Comparison of ENCODE assay signal across 8 cellular contexts in the genomic region with DNA sequence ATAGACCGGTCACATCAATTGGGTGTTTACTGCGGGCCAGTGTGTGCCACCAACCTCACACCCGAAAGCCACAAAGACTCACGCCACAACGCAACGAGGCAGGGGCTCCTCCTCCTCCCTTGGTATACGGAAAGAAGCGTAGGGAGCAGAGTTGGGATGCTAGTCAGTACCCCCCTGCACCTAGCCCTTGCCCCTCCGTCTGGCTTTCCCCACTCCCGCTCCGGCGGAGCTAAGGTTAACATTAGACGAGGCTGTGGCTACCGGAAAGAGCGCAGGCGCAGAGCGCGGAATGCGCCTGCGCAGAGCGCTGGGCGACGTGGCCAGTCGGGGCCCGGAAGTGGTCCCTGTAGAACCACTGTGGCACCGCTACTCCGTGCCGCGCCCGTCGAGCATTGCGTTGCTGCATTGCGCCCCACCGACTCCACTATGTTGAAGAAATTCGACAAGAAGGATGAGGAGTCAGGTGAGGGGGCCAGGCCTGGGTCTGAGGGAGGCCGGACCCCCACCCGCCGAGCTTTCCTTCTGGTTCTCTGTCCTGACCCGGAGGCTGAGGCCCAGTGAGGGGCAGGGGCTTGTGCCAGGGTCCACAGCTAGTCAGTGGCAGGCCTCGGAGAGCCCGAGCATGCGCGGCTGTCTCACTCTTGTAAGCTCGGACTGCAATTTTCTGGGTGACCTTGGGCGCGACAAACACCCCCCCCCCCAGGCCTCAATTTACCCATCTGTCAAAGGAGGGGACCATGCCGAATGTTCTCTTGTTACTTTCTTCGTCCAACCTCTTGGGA. TPM values are rescaled to one million over a fixed set of nuclear protein-coding genes. Genes with fewer than 3 reads are reported as not detected.
DNase-seq lines count a peak whose midpoint lies in the region; ATAC-seq and TF ChIP-seq lines count a peak whose summit lies in the region.

A gene with protein sequence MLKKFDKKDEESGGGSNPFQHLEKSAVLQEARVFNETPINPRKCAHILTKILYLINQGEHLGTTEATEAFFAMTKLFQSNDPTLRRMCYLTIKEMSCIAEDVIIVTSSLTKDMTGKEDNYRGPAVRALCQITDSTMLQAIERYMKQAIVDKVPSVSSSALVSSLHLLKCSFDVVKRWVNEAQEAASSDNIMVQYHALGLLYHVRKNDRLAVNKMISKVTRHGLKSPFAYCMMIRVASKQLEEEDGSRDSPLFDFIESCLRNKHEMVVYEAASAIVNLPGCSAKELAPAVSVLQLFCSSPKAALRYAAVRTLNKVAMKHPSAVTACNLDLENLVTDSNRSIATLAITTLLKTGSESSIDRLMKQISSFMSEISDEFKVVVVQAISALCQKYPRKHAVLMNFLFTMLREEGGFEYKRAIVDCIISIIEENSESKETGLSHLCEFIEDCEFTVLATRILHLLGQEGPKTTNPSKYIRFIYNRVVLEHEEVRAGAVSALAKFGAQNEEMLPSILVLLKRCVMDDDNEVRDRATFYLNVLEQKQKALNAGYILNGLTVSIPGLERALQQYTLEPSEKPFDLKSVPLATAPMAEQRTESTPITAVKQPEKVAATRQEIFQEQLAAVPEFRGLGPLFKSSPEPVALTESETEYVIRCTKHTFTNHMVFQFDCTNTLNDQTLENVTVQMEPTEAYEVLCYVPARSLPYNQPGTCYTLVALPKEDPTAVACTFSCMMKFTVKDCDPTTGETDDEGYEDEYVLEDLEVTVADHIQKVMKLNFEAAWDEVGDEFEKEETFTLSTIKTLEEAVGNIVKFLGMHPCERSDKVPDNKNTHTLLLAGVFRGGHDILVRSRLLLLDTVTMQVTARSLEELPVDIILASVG (plus strand): TSS at position 323 of the 782 bp plus-strand sequence. CDS start 104 bp downstream, at position 427.

- peak; percentile 89 for DNase-seq in NCI-H1105 (lab: John Stamatoyannopoulos, UW)
- peak; percentile 85 for DNase-seq in activated naive CD4-positive, alpha-beta T cell treated with anti-CD3 and anti-CD28 coated beads, Interleukin-2, amount 50 U/mL, for 16 hours
- peak; percentile 93 for DNase-seq in germinal center (ENCODE audit: low spot score)
- peak; percentile 77 for DNase-seq in occipital lobe (lab: John Stamatoyannopoulos, UW)
- DNase-seq in superior temporal gyrus (ENCODE audit: extremely low spot score), result peak; percentile 96

- ATAC-seq in HG02610 (IDR thresholded peaks at IDR 0.05; ENCODE audit: unreplicated experiment) (peak; percentile 73), SK-N-SH treated with all-trans-retinoic acid at 6 μM for 48 hours (peak; percentile 91)

- H3K4me3 ChIP-seq in GM08714 (ENCODE audit: low read length), result peak within 1 kb of the TSS; percentile 91

TF ChIP-seq in SK-N-SH treated with all-trans-retinoic acid at 6 μM for 48 hours, 23 proteins besides CTCF, POLR2A, EP300 and RAD21:
- TF ChIP-seq, protein P1, sequence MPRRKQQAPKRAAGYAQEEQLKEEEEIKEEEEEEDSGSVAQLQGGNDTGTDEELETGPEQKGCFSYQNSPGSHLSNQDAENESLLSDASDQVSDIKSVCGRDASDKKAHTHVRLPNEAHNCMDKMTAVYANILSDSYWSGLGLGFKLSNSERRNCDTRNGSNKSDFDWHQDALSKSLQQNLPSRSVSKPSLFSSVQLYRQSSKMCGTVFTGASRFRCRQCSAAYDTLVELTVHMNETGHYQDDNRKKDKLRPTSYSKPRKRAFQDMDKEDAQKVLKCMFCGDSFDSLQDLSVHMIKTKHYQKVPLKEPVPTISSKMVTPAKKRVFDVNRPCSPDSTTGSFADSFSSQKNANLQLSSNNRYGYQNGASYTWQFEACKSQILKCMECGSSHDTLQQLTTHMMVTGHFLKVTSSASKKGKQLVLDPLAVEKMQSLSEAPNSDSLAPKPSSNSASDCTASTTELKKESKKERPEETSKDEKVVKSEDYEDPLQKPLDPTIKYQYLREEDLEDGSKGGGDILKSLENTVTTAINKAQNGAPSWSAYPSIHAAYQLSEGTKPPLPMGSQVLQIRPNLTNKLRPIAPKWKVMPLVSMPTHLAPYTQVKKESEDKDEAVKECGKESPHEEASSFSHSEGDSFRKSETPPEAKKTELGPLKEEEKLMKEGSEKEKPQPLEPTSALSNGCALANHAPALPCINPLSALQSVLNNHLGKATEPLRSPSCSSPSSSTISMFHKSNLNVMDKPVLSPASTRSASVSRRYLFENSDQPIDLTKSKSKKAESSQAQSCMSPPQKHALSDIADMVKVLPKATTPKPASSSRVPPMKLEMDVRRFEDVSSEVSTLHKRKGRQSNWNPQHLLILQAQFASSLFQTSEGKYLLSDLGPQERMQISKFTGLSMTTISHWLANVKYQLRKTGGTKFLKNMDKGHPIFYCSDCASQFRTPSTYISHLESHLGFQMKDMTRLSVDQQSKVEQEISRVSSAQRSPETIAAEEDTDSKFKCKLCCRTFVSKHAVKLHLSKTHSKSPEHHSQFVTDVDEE (CRISPR knock-in tag; IDR thresholded peaks at IDR 0.05), result no peak
- TF ChIP-seq, protein P2, sequence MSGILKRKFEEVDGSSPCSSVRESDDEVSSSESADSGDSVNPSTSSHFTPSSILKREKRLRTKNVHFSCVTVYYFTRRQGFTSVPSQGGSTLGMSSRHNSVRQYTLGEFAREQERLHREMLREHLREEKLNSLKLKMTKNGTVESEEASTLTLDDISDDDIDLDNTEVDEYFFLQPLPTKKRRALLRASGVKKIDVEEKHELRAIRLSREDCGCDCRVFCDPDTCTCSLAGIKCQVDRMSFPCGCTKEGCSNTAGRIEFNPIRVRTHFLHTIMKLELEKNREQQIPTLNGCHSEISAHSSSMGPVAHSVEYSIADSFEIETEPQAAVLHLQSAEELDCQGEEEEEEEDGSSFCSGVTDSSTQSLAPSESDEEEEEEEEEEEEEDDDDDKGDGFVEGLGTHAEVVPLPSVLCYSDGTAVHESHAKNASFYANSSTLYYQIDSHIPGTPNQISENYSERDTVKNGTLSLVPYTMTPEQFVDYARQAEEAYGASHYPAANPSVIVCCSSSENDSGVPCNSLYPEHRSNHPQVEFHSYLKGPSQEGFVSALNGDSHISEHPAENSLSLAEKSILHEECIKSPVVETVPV (CRISPR knock-in tag; IDR thresholded peaks at IDR 0.05), result no peak
- TF ChIP-seq OSR1 (CRISPR knock-in tag; IDR thresholded peaks at IDR 0.05) (no peak), TOX (CRISPR knock-in tag; IDR thresholded peaks at IDR 0.05; ENCODE audit: borderline replicate concordance) (no peak), RARB (CRISPR knock-in tag; IDR thresholded peaks at IDR 0.05) (no peak), GLIS3 (CRISPR knock-in tag; IDR thresholded peaks at IDR 0.05) (0 out of 2 replicates have a peak, but pooled peaks have one; percentile 39)

RNA-seq across cellular contexts. Expression of the gene that starts here (rescaled TPM):
- 117 TPM for total RNA-seq in occipital lobe

Comparison
In these comparisons a context has a peak if more than half of its experiments do, and no peak if none do; other contexts are left out.
1. Peak in every context shown above with its lines: DNase-seq, ATAC-seq and H3K4me3 ChIP-seq.